23 cellular contexts compared by ENCODE assay signal in genomic region chr12:102459314-102459713, GRCh38.
"Had no signal": no experiment of that assay in that cellular context is flagged by ENCODE, and none has a peak within 500 bp of the region (broad histone marks: within the 10 kb centered on the region; RNA-seq: fewer than 3 reads in every experiment).

No MANE protein-coding gene starts in this region.

- FAIRE-seq: colon, islet of Langerhans, pancreas had no signal

- ATAC-seq: effector memory CD8-positive, alpha-beta T cell; left lobe of liver; stimulated activated memory B cell treated with anti-CD40 and anti-IgM and Interleukin-4, amounts not matched to agents 10 μg/mL and 1 μg/mL and 100 μg/mL, for 72 hours; upper lobe of right lung had no signal

- H3K4me3 ChIP-seq: esophagus squamous epithelium, heart left ventricle, pancreas, right lobe of liver, spleen, testis, tibial nerve, upper lobe of right lung had no signal

- H3K9me3 ChIP-seq: esophagus squamous epithelium, heart left ventricle, pancreas, right lobe of liver, spleen, testis, tibial nerve, upper lobe of right lung had no signal

- H3K4me1 ChIP-seq: pancreas, spleen, upper lobe of right lung had no signal

- H3K27ac ChIP-seq: esophagus squamous epithelium, heart left ventricle, pancreas, spleen, testis, tibial nerve, upper lobe of right lung had no signal

- H3K36me3 ChIP-seq: esophagus squamous epithelium, heart left ventricle, pancreas, right lobe of liver, spleen, tibial nerve, upper lobe of right lung had no signal

- H3K27me3 ChIP-seq: esophagus squamous epithelium, pancreas, right lobe of liver, spleen, testis, tibial nerve, upper lobe of right lung had no signal

- DNase-seq: cerebellar nuclear complex; effector memory CD8-positive, alpha-beta T cell; esophagus squamous epithelium; foreskin melanocyte; hypothalamus; kidney glomerular epithelial cell; mesendoderm; naive B cell; occipital lobe; pancreas; right lobe of liver; spleen; stimulated activated CD4-positive, alpha-beta T cell treated with anti-CD3 and anti-CD28 coated beads, Interleukin-15, amount 100 ng/mL, for 24 hours; stimulated activated CD4-positive, alpha-beta T cell treated with anti-CD3 and anti-CD28 coated beads, Interleukin-1b, Interleukin-23, amount 100 ng/mL, for 48 hours; stimulated activated CD4-positive, alpha-beta T cell treated with anti-CD3 and anti-CD28 coated beads, Interleukin-4, amount 100 ng/mL, for 24 hours; testis; upper lobe of right lung had no signal
